ENCODE assay signal across 10 cellular contexts in the genomic region with DNA sequence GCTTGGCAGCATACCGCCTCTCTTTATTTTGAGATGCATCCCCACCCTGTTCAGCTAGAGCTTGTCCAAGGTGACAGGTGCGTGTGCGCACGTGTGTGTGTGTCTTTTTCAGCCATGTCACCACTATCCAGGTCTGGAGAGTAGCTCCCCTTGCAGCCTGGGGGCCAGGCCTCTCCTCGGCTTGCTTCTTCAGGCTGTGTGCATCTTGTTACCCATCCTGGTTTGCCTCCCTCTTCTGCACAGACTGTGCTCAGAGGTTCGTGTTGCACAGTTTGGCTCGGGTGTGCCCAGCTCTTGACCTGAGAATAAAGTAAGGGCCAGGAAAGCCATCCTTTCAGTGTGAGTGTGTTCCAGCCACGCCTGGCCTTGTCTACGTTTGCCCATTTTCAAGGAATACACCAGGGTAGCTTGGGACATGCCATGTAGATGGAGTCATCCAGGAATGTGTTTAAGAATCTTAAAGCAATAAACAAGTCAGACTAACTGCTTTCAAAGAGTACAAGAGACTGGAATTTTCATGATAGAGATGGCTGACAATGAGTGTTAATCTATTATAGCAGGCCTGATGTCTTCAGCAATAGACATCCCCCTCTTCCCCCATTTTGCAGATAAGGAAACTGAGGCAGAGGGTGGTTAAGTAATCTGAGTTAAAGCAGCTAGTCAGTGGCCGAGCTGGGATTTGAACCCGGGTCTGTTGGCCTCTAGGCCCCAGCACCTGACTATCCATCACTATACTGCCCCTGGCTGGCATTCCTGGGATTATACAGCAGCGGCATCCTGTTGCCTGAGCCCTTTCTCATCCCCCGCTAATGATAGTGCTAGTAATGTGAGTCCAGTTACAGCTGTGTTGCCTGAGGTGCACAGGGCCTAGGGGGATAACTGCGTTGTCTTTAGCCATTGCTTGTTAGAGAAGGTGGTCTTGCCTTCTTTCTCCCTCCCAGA.
DNase-seq lines count a peak whose midpoint lies in the region; ATAC-seq, FAIRE-seq and TF ChIP-seq lines count a peak whose summit lies in the region.
"Had no signal": no experiment of that assay in that cellular context is flagged by ENCODE, and none has a peak within 500 bp of the region (broad histone marks: within the 10 kb centered on the region; RNA-seq: fewer than 3 reads in every experiment).

No MANE protein-coding gene starts in this region.

- H3K27me3 ChIP-seq in PC-3 (ENCODE audit: low read length) (no peaks in the 10 kb centered on the region), endothelial cell of umbilical vein (ENCODE audit: control insufficient read depth in 2 of 2, insufficient read depth in 2 of 2, low read length in 2 of 2) (no peaks in the 10 kb centered on the region)

- H3K4me3 ChIP-seq in AG10803 (ENCODE audit: low read length) (no peak overlapping the region), PC-3 (ENCODE audit: low read length) (no peak overlapping the region), endothelial cell of umbilical vein (replicated peaks in 1 of 3; ENCODE audit: insufficient read depth in 1 of 3, low read depth in 1 of 3, low read length in 3 of 3) (no peak overlapping the region)

- no peaks in the 10 kb centered on the region for H3K9me2 ChIP-seq in PC-3 (replicated peaks; ENCODE audit: low read length)

- H3K79me2 ChIP-seq in PC-3 (ENCODE audit: low read length) = no peaks in the 10 kb centered on the region
- peaks cover 11% of the 10 kb centered on the region for H3K79me2 ChIP-seq in endothelial cell of umbilical vein (ENCODE audit: control insufficient read depth, insufficient read depth, low read length)

- no peak overlapping the region for H3K9ac ChIP-seq in PC-3 (ENCODE audit: low read length)
- H3K9ac ChIP-seq in endothelial cell of umbilical vein (replicated peaks; ENCODE audit: extremely low read depth, insufficient read depth, low read length) = no peak overlapping the region

- intact Hi-C loops in PC-3 (cut with micrococcal nuclease) = no loop called here
- intact Hi-C loops in endothelial cell of umbilical vein (cut with micrococcal nuclease) = no loop called here

- H3K27me3 Mint-ChIP-seq in nephron progenitor cell (ENCODE audit: low read depth, poor library complexity) = peaks cover 3% of the 10 kb centered on the region
- H3K27me3 Mint-ChIP-seq: activated CD8-positive, alpha-beta T cell treated with anti-CD3 and anti-CD28 coated beads for 36 hours had no signal

- no TSS peak for BruUV-seq in PC-3 (replicated peaks; lab: Mats Ljungman, UMichigan)
- no TSS peak for BruUV-seq in endothelial cell of umbilical vein (replicated peaks; lab: Mats Ljungman, UMichigan)

- FAIRE-seq in endothelial cell of umbilical vein (lab: Jason Lieb, UNC) = peak; percentile 69
- FAIRE-seq: RCC 7860 had no signal

- H4K20me1 ChIP-seq in PC-3 (ENCODE audit: low read length) (no peaks in the 10 kb centered on the region), endothelial cell of umbilical vein (replicated peaks; ENCODE audit: control insufficient read depth, extremely low read depth, insufficient read depth, low read length) (peaks cover 2% of the 10 kb centered on the region)

- no peaks in the 10 kb centered on the region for H3K9me3 Mint-ChIP-seq in nephron progenitor cell
- H3K9me3 Mint-ChIP-seq: activated CD8-positive, alpha-beta T cell treated with anti-CD3 and anti-CD28 coated beads for 36 hours had no signal

- 0 out of 2 replicates have a peak overlapping the region, but pooled peaks have one; percentile 14 for H3K4me2 ChIP-seq in PC-3 (ENCODE audit: low read length)
- no peak overlapping the region for H3K4me2 ChIP-seq in endothelial cell of umbilical vein (ENCODE audit: insufficient read depth, low read length)

- no peak for ATAC-seq in PC-3
- no peak for ATAC-seq in GM18873 (IDR thresholded peaks at IDR 0.05; ENCODE audit: low FRiP score, unreplicated experiment)
- ATAC-seq: activated CD8-positive, alpha-beta T cell treated with anti-CD3 and anti-CD28 coated beads for 36 hours had no signal

- H3F3A ChIP-seq in PC-3 (ENCODE audit: low read length, unreplicated experiment) = no peaks in the 10 kb centered on the region

- no peak overlapping the region for H2AFZ ChIP-seq in PC-3 (ENCODE audit: low read length)
- no peak overlapping the region for H2AFZ ChIP-seq in endothelial cell of umbilical vein (ENCODE audit: low read depth, low read length)

- POLR2A ChIA-PET in PC-3 (lab: Charles Lee; ENCODE audit: unreplicated experiment) = no interaction called here
- POLR2A ChIA-PET in endothelial cell of umbilical vein (lab: Charles Lee) = interaction anchor here (1.3 to 1.5 kb wide), 2 partner anchors 26 to 60 kb away, joined by 3 to 5 read pairs; no protein-coding TSS in a partner anchor

- peak; percentile 95 for DNase-seq in AG10803 (ENCODE audit: low read depth)
- peak; percentile 48 for DNase-seq in PC-3
- DNase-seq in endothelial cell of umbilical vein (ENCODE audit: low read depth, low spot score) = peak; percentile 52
- DNase-seq in nephron progenitor cell = no peak
- no peak for DNase-seq in NCI-H510A (lab: John Stamatoyannopoulos, UW)
- DNase-seq in anterior cingulate cortex (lab: John Stamatoyannopoulos, UW) = no peak
- DNase-seq in activated CD4-positive, alpha-beta T cell treated with anti-CD3 and anti-CD28 coated beads, Interleukin-2, amount 50 U/mL, for 4 hours = no peak
- DNase-seq: activated CD8-positive, alpha-beta T cell treated with anti-CD3 and anti-CD28 coated beads for 36 hours had no signal

- H3K27ac ChIP-seq in PC-3 (ENCODE audit: low read length) = no peak overlapping the region
- H3K27ac ChIP-seq in endothelial cell of umbilical vein (ENCODE audit: insufficient read depth, low read depth, low read length) = peak overlapping the region; percentile 38

- H3K4me3 Mint-ChIP-seq in nephron progenitor cell = no peak overlapping the region
- H3K4me3 Mint-ChIP-seq: activated CD8-positive, alpha-beta T cell treated with anti-CD3 and anti-CD28 coated beads for 36 hours had no signal

- TF ChIP-seq CTCF in AG10803 (conservative IDR thresholded peaks at IDR 0.05; ENCODE audit: low read length) = no peak
- no peak for TF ChIP-seq CTCF in PC-3 (conservative IDR thresholded peaks at IDR 0.05; ENCODE audit: low read depth, low read length)
- TF ChIP-seq CTCF in endothelial cell of umbilical vein (IDR thresholded peaks at IDR 0.05; ENCODE audit: extremely low read depth in 1 of 2, insufficient read depth in 1 of 2, low read depth in 1 of 2, low read length in 2 of 2) = no peak
- TF ChIP-seq CTCF in nephron progenitor cell (IDR thresholded peaks at IDR 0.05) = no peak

- 0 out of 2 replicates have a peak, but pooled peaks cover 5% of the 10 kb centered on the region for H3K4me1 ChIP-seq in PC-3 (ENCODE audit: insufficient read depth, low read length)
- peaks cover 28% of the 10 kb centered on the region for H3K4me1 ChIP-seq in endothelial cell of umbilical vein (ENCODE audit: control insufficient read depth, extremely low read depth, insufficient read depth, low read length)

- H3K36me3 ChIP-seq in PC-3 (ENCODE audit: low read depth, low read length) = no peaks in the 10 kb centered on the region
- H3K36me3 ChIP-seq in endothelial cell of umbilical vein (ENCODE audit: control insufficient read depth in 2 of 2, extremely low read depth in 1 of 2, insufficient read depth in 2 of 2, low read length in 2 of 2) = no peaks in the 10 kb centered on the region

- dilution Hi-C loops in endothelial cell of umbilical vein (cut with MboI; ENCODE audit: extremely low pct_ligation_motif_present, low sequenced_read_pairs) = no loop called here

- H3K27ac Mint-ChIP-seq in nephron progenitor cell = peak overlapping the region; percentile 4
- H3K27ac Mint-ChIP-seq: activated CD8-positive, alpha-beta T cell treated with anti-CD3 and anti-CD28 coated beads for 36 hours had no signal

- H3K9me1 ChIP-seq in endothelial cell of umbilical vein (replicated peaks; ENCODE audit: control insufficient read depth, extremely low read depth, insufficient read depth, low read length) = no peaks in the 10 kb centered on the region

- peaks cover 73% of the 10 kb centered on the region for H3K4me1 Mint-ChIP-seq in nephron progenitor cell

- TF ChIP-seq POLR2A in endothelial cell of umbilical vein (IDR thresholded peaks at IDR 0.05; ENCODE audit: low read depth, low read length) = no peak

- no peaks in the 10 kb centered on the region for H3K36me3 Mint-ChIP-seq in nephron progenitor cell (ENCODE audit: low read depth)

- H3K9me3 ChIP-seq in PC-3 (ENCODE audit: low read length) (no peaks in the 10 kb centered on the region), endothelial cell of umbilical vein (replicated peaks; ENCODE audit: control insufficient read depth, insufficient read depth, low read length) (no peaks in the 10 kb centered on the region)

- CTCF ChIA-PET in PC-3 (lab: Charles Lee) = no interaction called here
- CTCF ChIA-PET in endothelial cell of umbilical vein (lab: Charles Lee) = interaction anchor here (1.1 to 2.3 kb wide), 7 partner anchors 16 to 88 kb away, joined by 3 to 10 read pairs (median 5); a partner anchor contains a TSS

TF ChIP-seq in endothelial cell of umbilical vein, 7 proteins besides CTCF, POLR2A, EP300 and RAD21:
- no peak for TF ChIP-seq FOS (IDR thresholded peaks at IDR 0.05; ENCODE audit: borderline replicate concordance, insufficient read depth, low read length)
- no peak for TF ChIP-seq POLR2AphosphoS5 (IDR thresholded peaks at IDR 0.05; ENCODE audit: insufficient read depth, low read depth, low read length)
- TF ChIP-seq MYC (IDR thresholded peaks at IDR 0.05; ENCODE audit: low read depth, low read length) = no peak
- TF ChIP-seq JUN (IDR thresholded peaks at IDR 0.05; ENCODE audit: borderline replicate concordance, insufficient read depth, insufficient read length, low read depth) = no peak
- no peak for TF ChIP-seq EZH2 (IDR thresholded peaks at IDR 0.05; ENCODE audit: borderline replicate concordance, low read depth, low read length, severe bottlenecking)
- TF ChIP-seq GATA2 (IDR thresholded peaks at IDR 0.05; ENCODE audit: insufficient read depth, insufficient read length, low read depth, low read length) = no peak
- TF ChIP-seq, protein P1, sequence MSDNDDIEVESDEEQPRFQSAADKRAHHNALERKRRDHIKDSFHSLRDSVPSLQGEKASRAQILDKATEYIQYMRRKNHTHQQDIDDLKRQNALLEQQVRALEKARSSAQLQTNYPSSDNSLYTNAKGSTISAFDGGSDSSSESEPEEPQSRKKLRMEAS (IDR thresholded peaks at IDR 0.05; ENCODE audit: insufficient read depth, insufficient read length) = no peak

Comparison
In these comparisons a context has a peak if more than half of its experiments do, and no peak if none do; other contexts are left out.
1. DNase-seq: peak in AG10803 (single experiment), PC-3 (single experiment) and endothelial cell of umbilical vein (single experiment); none in nephron progenitor cell (single experiment), NCI-H510A (single experiment), anterior cingulate cortex (0 of 58) and activated CD4-positive, alpha-beta T cell treated with anti-CD3 and anti-CD28 coated beads, Interleukin-2, amount 50 U/mL, for 4 hours (0 of 2).